25 cellular contexts compared by ENCODE assay signal in the genomic region with DNA sequence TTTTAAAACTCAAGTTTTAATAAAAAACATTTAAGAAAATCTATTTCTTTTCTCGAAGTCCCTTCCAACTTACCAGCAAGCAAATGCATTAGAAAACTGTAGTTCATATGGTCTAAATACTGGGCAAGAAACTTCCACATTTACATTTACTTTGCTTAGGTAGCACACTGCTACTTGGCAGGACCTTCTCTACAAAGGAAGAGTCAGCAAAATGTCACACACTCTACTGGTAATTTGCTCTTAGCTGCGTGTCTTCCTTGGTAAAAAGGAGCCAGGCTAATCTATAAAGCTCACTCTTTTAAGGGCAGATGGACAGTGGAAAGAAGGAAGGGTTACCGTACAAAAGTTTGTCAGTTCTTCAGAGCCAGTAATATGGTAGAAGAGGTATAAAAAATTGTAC.
"Had no signal": no experiment of that assay in that cellular context is flagged by ENCODE, and none has a peak within 500 bp of the region (broad histone marks: within the 10 kb centered on the region; RNA-seq: fewer than 3 reads in every experiment).

No MANE protein-coding gene starts in this region.

- H3K27ac ChIP-seq: colonic mucosa, epithelial cell of prostate, esophagus squamous epithelium, gastroesophageal sphincter, heart left ventricle, left lung, lower lobe of right lung had no signal

- DNase-seq: colonic mucosa; cortex of kidney; effector CD8-positive, alpha-beta T cell; effector memory CD8-positive, alpha-beta T cell; endodermal cell; erythroblast; esophagus squamous epithelium; foreskin fibroblast; foreskin melanocyte; heart left ventricle; hippocampal formation; left cardiac atrium; left lung; left ventricle myocardium superior; lower lobe of right lung; mesenchymal stem cell; mucosa of descending colon; naive B cell; naive thymus-derived CD8-positive, alpha-beta T cell had no signal

- H3K36me3 ChIP-seq: colonic mucosa had no signal

- H3K4me1 ChIP-seq: colonic mucosa, esophagus squamous epithelium, gastroesophageal sphincter had no signal

- H3K27me3 ChIP-seq: colonic mucosa, esophagus squamous epithelium, gastroesophageal sphincter, heart left ventricle, left lung had no signal

- ATAC-seq: effector memory CD8-positive, alpha-beta T cell; esophagus mucosa; gastroesophageal sphincter; heart left ventricle; left cardiac atrium; left lung; left ventricle myocardium superior; lower lobe of right lung; mucosa of descending colon; naive thymus-derived CD8-positive, alpha-beta T cell had no signal

- FAIRE-seq: endometrium, islet of Langerhans, keratinocyte had no signal

- H3K9me3 ChIP-seq: colonic mucosa, esophagus squamous epithelium, gastroesophageal sphincter, heart left ventricle, left lung, lower lobe of right lung, mucosa of descending colon had no signal

- H3K4me3 ChIP-seq: colonic mucosa, esophagus squamous epithelium, gastroesophageal sphincter, heart left ventricle, left lung, lower lobe of right lung, mucosa of descending colon had no signal
